ENCODE assay signal across 1 cellular context in the genomic region with DNA sequence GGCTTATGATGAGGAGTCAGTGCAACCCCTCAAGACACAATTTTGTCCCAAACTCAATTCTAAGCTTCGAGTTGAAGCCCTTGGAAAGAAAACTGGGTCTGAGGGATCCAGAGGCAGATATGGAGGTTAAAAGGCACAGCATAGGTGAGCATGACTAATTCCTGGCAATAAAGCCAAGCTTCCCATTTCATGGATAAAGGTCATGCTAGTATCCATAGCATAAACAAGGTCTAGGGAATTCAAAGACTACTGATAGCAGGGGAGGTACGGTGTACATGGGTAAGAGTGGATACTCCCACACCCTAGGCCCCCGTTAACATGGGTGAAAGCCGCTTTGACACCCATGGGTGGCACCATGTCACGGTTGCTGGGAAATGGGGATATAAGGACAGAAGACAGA.
TF ChIP-seq lines count a peak whose summit lies in the region.

No MANE protein-coding gene starts in this region.

TF ChIP-seq in GM23338, 12 proteins besides CTCF, POLR2A, EP300 and RAD21 (continued from another document):
- TF ChIP-seq, protein P1, sequence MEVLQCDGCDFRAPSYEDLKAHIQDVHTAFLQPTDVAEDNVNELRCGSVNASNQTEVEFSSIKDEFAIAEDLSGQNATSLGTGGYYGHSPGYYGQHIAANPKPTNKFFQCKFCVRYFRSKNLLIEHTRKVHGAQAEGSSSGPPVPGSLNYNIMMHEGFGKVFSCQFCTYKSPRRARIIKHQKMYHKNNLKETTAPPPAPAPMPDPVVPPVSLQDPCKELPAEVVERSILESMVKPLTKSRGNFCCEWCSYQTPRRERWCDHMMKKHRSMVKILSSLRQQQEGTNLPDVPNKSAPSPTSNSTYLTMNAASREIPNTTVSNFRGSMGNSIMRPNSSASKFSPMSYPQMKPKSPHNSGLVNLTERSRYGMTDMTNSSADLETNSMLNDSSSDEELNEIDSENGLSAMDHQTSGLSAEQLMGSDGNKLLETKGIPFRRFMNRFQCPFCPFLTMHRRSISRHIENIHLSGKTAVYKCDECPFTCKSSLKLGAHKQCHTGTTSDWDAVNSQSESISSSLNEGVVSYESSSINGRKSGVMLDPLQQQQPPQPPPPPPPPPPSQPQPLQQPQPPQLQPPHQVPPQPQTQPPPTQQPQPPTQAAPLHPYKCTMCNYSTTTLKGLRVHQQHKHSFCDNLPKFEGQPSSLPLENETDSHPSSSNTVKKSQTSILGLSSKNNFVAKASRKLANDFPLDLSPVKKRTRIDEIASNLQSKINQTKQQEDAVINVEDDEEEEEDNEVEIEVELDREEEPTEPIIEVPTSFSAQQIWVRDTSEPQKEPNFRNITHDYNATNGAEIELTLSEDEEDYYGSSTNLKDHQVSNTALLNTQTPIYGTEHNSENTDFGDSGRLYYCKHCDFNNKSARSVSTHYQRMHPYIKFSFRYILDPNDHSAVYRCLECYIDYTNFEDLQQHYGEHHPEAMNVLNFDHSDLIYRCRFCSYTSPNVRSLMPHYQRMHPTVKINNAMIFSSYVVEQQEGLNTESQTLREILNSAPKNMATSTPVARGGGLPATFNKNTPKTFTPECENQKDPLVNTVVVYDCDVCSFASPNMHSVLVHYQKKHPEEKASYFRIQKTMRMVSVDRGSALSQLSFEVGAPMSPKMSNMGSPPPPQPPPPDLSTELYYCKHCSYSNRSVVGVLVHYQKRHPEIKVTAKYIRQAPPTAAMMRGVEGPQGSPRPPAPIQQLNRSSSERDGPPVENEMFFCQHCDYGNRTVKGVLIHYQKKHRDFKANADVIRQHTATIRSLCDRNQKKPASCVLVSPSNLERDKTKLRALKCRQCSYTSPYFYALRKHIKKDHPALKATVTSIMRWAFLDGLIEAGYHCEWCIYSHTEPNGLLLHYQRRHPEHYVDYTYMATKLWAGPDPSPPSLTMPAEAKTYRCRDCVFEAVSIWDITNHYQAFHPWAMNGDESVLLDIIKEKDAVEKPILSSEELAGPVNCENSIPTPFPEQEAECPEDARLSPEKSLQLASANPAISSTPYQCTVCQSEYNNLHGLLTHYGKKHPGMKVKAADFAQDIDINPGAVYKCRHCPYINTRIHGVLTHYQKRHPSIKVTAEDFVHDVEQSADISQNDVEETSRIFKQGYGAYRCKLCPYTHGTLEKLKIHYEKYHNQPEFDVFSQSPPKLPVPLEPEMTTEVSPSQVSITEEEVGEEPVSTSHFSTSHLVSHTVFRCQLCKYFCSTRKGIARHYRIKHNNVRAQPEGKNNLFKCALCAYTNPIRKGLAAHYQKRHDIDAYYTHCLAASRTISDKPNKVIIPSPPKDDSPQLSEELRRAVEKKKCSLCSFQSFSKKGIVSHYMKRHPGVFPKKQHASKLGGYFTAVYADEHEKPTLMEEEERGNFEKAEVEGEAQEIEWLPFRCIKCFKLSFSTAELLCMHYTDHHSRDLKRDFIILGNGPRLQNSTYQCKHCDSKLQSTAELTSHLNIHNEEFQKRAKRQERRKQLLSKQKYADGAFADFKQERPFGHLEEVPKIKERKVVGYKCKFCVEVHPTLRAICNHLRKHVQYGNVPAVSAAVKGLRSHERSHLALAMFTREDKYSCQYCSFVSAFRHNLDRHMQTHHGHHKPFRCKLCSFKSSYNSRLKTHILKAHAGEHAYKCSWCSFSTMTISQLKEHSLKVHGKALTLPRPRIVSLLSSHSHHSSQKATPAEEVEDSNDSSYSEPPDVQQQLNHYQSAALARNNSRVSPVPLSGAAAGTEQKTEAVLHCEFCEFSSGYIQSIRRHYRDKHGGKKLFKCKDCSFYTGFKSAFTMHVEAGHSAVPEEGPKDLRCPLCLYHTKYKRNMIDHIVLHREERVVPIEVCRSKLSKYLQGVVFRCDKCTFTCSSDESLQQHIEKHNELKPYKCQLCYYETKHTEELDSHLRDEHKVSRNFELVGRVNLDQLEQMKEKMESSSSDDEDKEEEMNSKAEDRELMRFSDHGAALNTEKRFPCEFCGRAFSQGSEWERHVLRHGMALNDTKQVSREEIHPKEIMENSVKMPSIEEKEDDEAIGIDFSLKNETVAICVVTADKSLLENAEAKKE (CRISPR knock-in tag; IDR thresholded peaks at IDR 0.05) = no peak
- no peak for TF ChIP-seq ZNF331 (CRISPR knock-in tag; IDR thresholded peaks at IDR 0.05; ENCODE audit: low read depth)
- TF ChIP-seq POLR2AphosphoS5 (IDR thresholded peaks at IDR 0.05; ENCODE audit: low read depth) = no peak
- TF ChIP-seq EZH2phosphoT487 (IDR thresholded peaks at IDR 0.05; ENCODE audit: unreplicated experiment) = no peak
- TF ChIP-seq, protein P2, sequence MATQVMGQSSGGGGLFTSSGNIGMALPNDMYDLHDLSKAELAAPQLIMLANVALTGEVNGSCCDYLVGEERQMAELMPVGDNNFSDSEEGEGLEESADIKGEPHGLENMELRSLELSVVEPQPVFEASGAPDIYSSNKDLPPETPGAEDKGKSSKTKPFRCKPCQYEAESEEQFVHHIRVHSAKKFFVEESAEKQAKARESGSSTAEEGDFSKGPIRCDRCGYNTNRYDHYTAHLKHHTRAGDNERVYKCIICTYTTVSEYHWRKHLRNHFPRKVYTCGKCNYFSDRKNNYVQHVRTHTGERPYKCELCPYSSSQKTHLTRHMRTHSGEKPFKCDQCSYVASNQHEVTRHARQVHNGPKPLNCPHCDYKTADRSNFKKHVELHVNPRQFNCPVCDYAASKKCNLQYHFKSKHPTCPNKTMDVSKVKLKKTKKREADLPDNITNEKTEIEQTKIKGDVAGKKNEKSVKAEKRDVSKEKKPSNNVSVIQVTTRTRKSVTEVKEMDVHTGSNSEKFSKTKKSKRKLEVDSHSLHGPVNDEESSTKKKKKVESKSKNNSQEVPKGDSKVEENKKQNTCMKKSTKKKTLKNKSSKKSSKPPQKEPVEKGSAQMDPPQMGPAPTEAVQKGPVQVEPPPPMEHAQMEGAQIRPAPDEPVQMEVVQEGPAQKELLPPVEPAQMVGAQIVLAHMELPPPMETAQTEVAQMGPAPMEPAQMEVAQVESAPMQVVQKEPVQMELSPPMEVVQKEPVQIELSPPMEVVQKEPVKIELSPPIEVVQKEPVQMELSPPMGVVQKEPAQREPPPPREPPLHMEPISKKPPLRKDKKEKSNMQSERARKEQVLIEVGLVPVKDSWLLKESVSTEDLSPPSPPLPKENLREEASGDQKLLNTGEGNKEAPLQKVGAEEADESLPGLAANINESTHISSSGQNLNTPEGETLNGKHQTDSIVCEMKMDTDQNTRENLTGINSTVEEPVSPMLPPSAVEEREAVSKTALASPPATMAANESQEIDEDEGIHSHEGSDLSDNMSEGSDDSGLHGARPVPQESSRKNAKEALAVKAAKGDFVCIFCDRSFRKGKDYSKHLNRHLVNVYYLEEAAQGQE (IDR thresholded peaks at IDR 0.05; ENCODE audit: unreplicated experiment) = no peak
- TF ChIP-seq JUNB (IDR thresholded peaks at IDR 0.05; ENCODE audit: unreplicated experiment) = no peak
- TF ChIP-seq STAT1 (IDR thresholded peaks at IDR 0.05; ENCODE audit: unreplicated experiment) = no peak
